In genomic region chr16:69772560-69773254, GRCh38 we compare ENCODE assay signal across 12 cellular contexts. TPM values are rescaled to one million over a fixed set of nuclear protein-coding genes. Genes with fewer than 3 reads are reported as not detected.
DNase-seq lines count a peak whose midpoint lies in the region; ATAC-seq, FAIRE-seq and TF ChIP-seq lines count a peak whose summit lies in the region.
"Had no signal": no experiment of that assay in that cellular context is flagged by ENCODE, and none has a peak within 500 bp of the region (broad histone marks: within the 10 kb centered on the region; RNA-seq: fewer than 3 reads in every experiment).

No MANE protein-coding gene starts in this region.

- intact Hi-C loops in right lobe of liver (cut with DNase I) = no loop called here
- intact Hi-C loops in HepG2 (cut with micrococcal nuclease; ENCODE audit: unreplicated experiment) = no loop called here
- intact Hi-C loops in activated T-helper 2 cell treated with anti-CD3 and anti-CD28 coated beads, Interferon-gamma antibody, Interleukin-2, Interleukin-4, amounts not matched to agents 10 μg/mL and 5 μg/mL and 100 μg/mL, durations not matched to agents 14 hours and 24 hours and 36 hours (cut with micrococcal nuclease) = no loop called here

- ATAC-seq in right lobe of liver = peak; percentile 16 to 47 (median 34)
- no peak for ATAC-seq in HepG2

- no peak overlapping the region for H2AFZ ChIP-seq in HepG2 (ENCODE audit: low read length)

- POLR2A ChIA-PET in HepG2 (lab: Yijun Ruan, JAX) = no interaction called here

- H3K4me3 Mint-ChIP-seq in activated T-helper 2 cell treated with anti-CD3 and anti-CD28 coated beads, Interferon-gamma antibody, Interleukin-2, Interleukin-4, amounts not matched to agents 10 μg/mL and 5 μg/mL and 100 μg/mL, durations not matched to agents 14 hours and 24 hours and 36 hours (ENCODE audit: low read depth) = no peak overlapping the region
- H3K4me3 Mint-ChIP-seq in type B pancreatic cell (peak overlapping the region; percentile 5), nephron progenitor cell (no peak overlapping the region)
- H3K4me3 Mint-ChIP-seq: nephron had no signal

- no peaks in the 10 kb centered on the region for H3K27me3 Mint-ChIP-seq in activated T-helper 2 cell treated with anti-CD3 and anti-CD28 coated beads, Interferon-gamma antibody, Interleukin-2, Interleukin-4, amounts not matched to agents 10 μg/mL and 5 μg/mL and 100 μg/mL, durations not matched to agents 14 hours and 24 hours and 36 hours (ENCODE audit: low read depth)
- H3K27me3 Mint-ChIP-seq in type B pancreatic cell (no peaks in the 10 kb centered on the region), nephron progenitor cell (ENCODE audit: low read depth, poor library complexity) (no peaks in the 10 kb centered on the region)

- TF ChIP-seq EP300 in HepG2 (IDR thresholded peaks at IDR 0.05; ENCODE audit: low read depth in 2 of 2, low read length in 2 of 2) (no peak), HepG2 (CRISPR knock-in tag; IDR thresholded peaks at IDR 0.05; ENCODE audit: borderline replicate concordance) (no peak)

- TF ChIP-seq RAD21 in HepG2 (CRISPR knock-in tag; IDR thresholded peaks at IDR 0.05) = no peak

- H3K4me1 Mint-ChIP-seq in activated T-helper 2 cell treated with anti-CD3 and anti-CD28 coated beads, Interferon-gamma antibody, Interleukin-2, Interleukin-4, amounts not matched to agents 10 μg/mL and 5 μg/mL and 100 μg/mL, durations not matched to agents 14 hours and 24 hours and 36 hours (ENCODE audit: low read depth) = peaks cover 29% of the 10 kb centered on the region
- H3K4me1 Mint-ChIP-seq in type B pancreatic cell (ENCODE audit: unreplicated experiment) = peaks cover 12% of the 10 kb centered on the region
- peaks cover 39% of the 10 kb centered on the region for H3K4me1 Mint-ChIP-seq in nephron progenitor cell

- peaks cover 18% of the 10 kb centered on the region for H3K9me3 Mint-ChIP-seq in activated T-helper 2 cell treated with anti-CD3 and anti-CD28 coated beads, Interferon-gamma antibody, Interleukin-2, Interleukin-4, amounts not matched to agents 10 μg/mL and 5 μg/mL and 100 μg/mL, durations not matched to agents 14 hours and 24 hours and 36 hours
- H3K9me3 Mint-ChIP-seq in type B pancreatic cell = peaks cover 6% of the 10 kb centered on the region
- H3K9me3 Mint-ChIP-seq in nephron progenitor cell = peaks cover 19% of the 10 kb centered on the region

- H3K36me3 ChIP-seq in right lobe of liver (no peaks in the 10 kb centered on the region), HepG2 (replicated peaks in 1 of 2; ENCODE audit: control insufficient read depth in 1 of 2, insufficient read depth in 2 of 2, low read length in 2 of 2) (no peaks in the 10 kb centered on the region; a peak in 1 of 5 replicates)
- H3K36me3 ChIP-seq: cardiac muscle cell had no signal

- in situ Hi-C loops in HepG2 (cut with HindIII; ENCODE audit: extremely low pct_ligation_motif_present, low pct_unique_long_range_greater_than_20kb) = no loop called here

- no peak for FAIRE-seq in HepG2 (lab: Jason Lieb, UNC)

- BruUV-seq in HepG2 (replicated peaks; lab: Mats Ljungman, UMichigan) = no TSS peak

- peaks cover 25% of the 10 kb centered on the region for H3K36me3 Mint-ChIP-seq in activated T-helper 2 cell treated with anti-CD3 and anti-CD28 coated beads, Interferon-gamma antibody, Interleukin-2, Interleukin-4, amounts not matched to agents 10 μg/mL and 5 μg/mL and 100 μg/mL, durations not matched to agents 14 hours and 24 hours and 36 hours (ENCODE audit: low read depth)
- H3K36me3 Mint-ChIP-seq in type B pancreatic cell (peaks cover 4% of the 10 kb centered on the region), nephron progenitor cell (ENCODE audit: low read depth) (peaks cover 26% of the 10 kb centered on the region)

- H3K4me3 ChIP-seq in right lobe of liver (no peak overlapping the region), HepG2 (replicated peaks in 1 of 3; ENCODE audit: insufficient read depth in 1 of 3, low read depth in 2 of 3, low read length in 3 of 3) (no peak overlapping the region)
- H3K4me3 ChIP-seq: BLaER1 treated with 17β-estradiol and CSF1 and Interleukin-3, amounts not matched to agents 10 nM and 100 nM; cardiac muscle cell had no signal

- peaks cover 63% of the 10 kb centered on the region for H3K79me2 ChIP-seq in HepG2 (ENCODE audit: insufficient read depth, low read length)

- no peak overlapping the region for H3K27ac ChIP-seq in right lobe of liver
- H3K27ac ChIP-seq in HepG2 (ENCODE audit: extremely low read length, insufficient read depth, low read length) = no peak overlapping the region
- H3K27ac ChIP-seq: BLaER1 treated with 17β-estradiol and CSF1 and Interleukin-3, amounts not matched to agents 10 nM and 100 nM; cardiac muscle cell; heart right ventricle had no signal

- TF ChIP-seq POLR2A in right lobe of liver (IDR thresholded peaks at IDR 0.05) (no peak), HepG2 (IDR thresholded peaks at IDR 0.05; ENCODE audit: insufficient read depth in 1 of 2, low read depth in 2 of 2, low read length in 2 of 2) (no peak)

- CTCF ChIA-PET in HepG2 (lab: Yijun Ruan, JAX; ENCODE audit: low intra/inter-chr PET ratio, low total read pairs) = no interaction called here

- H3K4me2 ChIP-seq in HepG2 (ENCODE audit: low read depth, low read length) = no peak overlapping the region

- no peak for DNase-seq in right lobe of liver
- DNase-seq in HepG2 (ENCODE audit: low spot score) = no peak
- no peak for DNase-seq in activated T-helper 2 cell treated with anti-CD3 and anti-CD28 coated beads, Interferon-gamma antibody, Interleukin-2, Interleukin-4, amounts not matched to agents 10 μg/mL and 5 μg/mL and 100 μg/mL, durations not matched to agents 14 hours and 24 hours and 36 hours (ENCODE audit: low spot score)
- peak; percentile 58 for DNase-seq in kidney tubule cell (ENCODE audit: low spot score)
- DNase-seq in type B pancreatic cell (ENCODE audit: extremely low spot score, unreplicated experiment) = no peak
- no peak for DNase-seq in NCI-H187 (lab: John Stamatoyannopoulos, UW)
- no peak for DNase-seq in Ammon's horn (ENCODE audit: low spot score)
- DNase-seq in nephron progenitor cell = no peak
- DNase-seq: heart right ventricle had no signal

- TF ChIP-seq CTCF in right lobe of liver (IDR thresholded peaks at IDR 0.05) (no peak), HepG2 (CRISPR knock-in tag; IDR thresholded peaks at IDR 0.05) (no peak), type B pancreatic cell (conservative IDR thresholded peaks at IDR 0.05) (no peak), nephron progenitor cell (IDR thresholded peaks at IDR 0.05) (no peak)

- H3K27me3 ChIP-seq in right lobe of liver = no peaks in the 10 kb centered on the region
- no peaks in the 10 kb centered on the region for H3K27me3 ChIP-seq in HepG2 (ENCODE audit: control insufficient read depth in 1 of 2, insufficient read depth in 2 of 2, low read length in 2 of 2)
- H3K27me3 ChIP-seq: BLaER1 treated with 17β-estradiol and CSF1 and Interleukin-3, amounts not matched to agents 10 nM and 100 nM; cardiac muscle cell; heart right ventricle had no signal

- peak overlapping the region; percentile 52 for H3K27ac Mint-ChIP-seq in activated T-helper 2 cell treated with anti-CD3 and anti-CD28 coated beads, Interferon-gamma antibody, Interleukin-2, Interleukin-4, amounts not matched to agents 10 μg/mL and 5 μg/mL and 100 μg/mL, durations not matched to agents 14 hours and 24 hours and 36 hours
- H3K27ac Mint-ChIP-seq in type B pancreatic cell = no peak overlapping the region
- no peak overlapping the region for H3K27ac Mint-ChIP-seq in nephron progenitor cell

- no peaks in the 10 kb centered on the region for H4K20me1 ChIP-seq in HepG2 (ENCODE audit: insufficient read depth, low read length)

- no peak overlapping the region for H3K9ac ChIP-seq in HepG2 (ENCODE audit: insufficient read depth, low read depth, low read length)
- H3K9ac ChIP-seq: BLaER1 treated with 17β-estradiol and CSF1 and Interleukin-3, amounts not matched to agents 10 nM and 100 nM had no signal

- 71% methylated on average over 9 of the region's 9 CpGs for WGBS in right lobe of liver (ENCODE audit: insufficient coverage, low coverage, low lambda C conversion rate, missing lambda C conversion rate)
- WGBS in HepG2 (ENCODE audit: low lambda C conversion rate) = 95% methylated on average over 9 of the region's 9 CpGs

- H3K9me3 ChIP-seq in right lobe of liver (peaks cover 0 to 11% (median 0%) of the 10 kb centered on the region in 4 donors), HepG2 (ENCODE audit: low read length) (no peaks in the 10 kb centered on the region)

- peaks cover 0 to 9% (median 4%) of the 10 kb centered on the region in 4 donors for H3K4me1 ChIP-seq in right lobe of liver
- peaks cover 63% of the 10 kb centered on the region for H3K4me1 ChIP-seq in HepG2 (ENCODE audit: insufficient read depth, low read length)

RNA-seq across cellular contexts. Expression of gene WWP2, which starts 10.6 kb away (rescaled TPM):
- total RNA-seq in right lobe of liver (10 to 100 TPM; 18.1 to 24.6 (median 22.4) TPM), HepG2 (2016; rRNA removed; fragmentation: Illumina TruSeq; extraction: Trizol) (28.2 and 31.9 TPM in 2 replicates), type B pancreatic cell (ENCODE audit: low replicate concordance) (37.2 and 38.8 TPM in 2 replicates)
- 18.6 and 20.3 TPM in 2 replicates for total RNA-seq in HepG2 (2016; cell fraction: cytosol; rRNA removed; fragmentation: Illumina TruSeq; extraction: Trizol; ENCODE audit: low read depth)
- 25.4 and 28.2 TPM in 2 replicates for total RNA-seq in HepG2 (2016; cell fraction: insoluble cytoplasmic fraction; rRNA removed; fragmentation: Illumina TruSeq; extraction: Trizol)
- total RNA-seq in HepG2 (2016; cell fraction: membrane; rRNA removed; fragmentation: Illumina TruSeq; extraction: Trizol) = 17.7 and 18.1 TPM in 2 replicates
- total RNA-seq in HepG2 (2016; cell fraction: nucleus; rRNA removed; fragmentation: Illumina TruSeq; extraction: Trizol) = 36.0 and 41.1 TPM in 2 replicates
- 11.4 and 13.6 TPM in 2 replicates for polyA plus RNA-seq in HepG2 (2011; rRNA removed)
- 7.5 and 8.1 TPM in 2 replicates for polyA plus RNA-seq in HepG2 (2011; cell fraction: cytosol; rRNA removed)
- 45.3 and 46.4 TPM in 2 replicates for polyA plus RNA-seq in HepG2 (2011; cell fraction: nucleus; rRNA removed)
- 25.4 and 26.4 TPM in 2 replicates for polyA plus RNA-seq in HepG2 (2012)
- 3.6 and 3.7 TPM in 2 replicates for polyA plus RNA-seq in HepG2 (2016; cell fraction: cytosol; fragmentation: Illumina TruSeq; extraction: Trizol; ENCODE audit: low read depth)
- polyA plus RNA-seq in HepG2 (2016; cell fraction: insoluble cytoplasmic fraction; fragmentation: Illumina TruSeq; extraction: Trizol; ENCODE audit: low read depth) = 23.4 and 32.9 TPM in 2 replicates
- 9.8 and 10.7 TPM in 2 replicates for polyA plus RNA-seq in HepG2 (2016; cell fraction: membrane; fragmentation: Illumina TruSeq; extraction: Trizol; ENCODE audit: low read depth)
- 61.5 and 63.2 TPM in 2 replicates for polyA plus RNA-seq in HepG2 (2016; cell fraction: nucleus; fragmentation: Illumina TruSeq; extraction: Trizol; ENCODE audit: insufficient read depth, low read depth)
- 17.8 and 29.5 TPM in 2 replicates for polyA minus RNA-seq in HepG2 (2011; rRNA and poly(A)+ RNA removed; ENCODE audit: low replicate concordance)
- 12.8 and 16.9 TPM in 2 replicates for polyA minus RNA-seq in HepG2 (2011; cell fraction: cytosol; rRNA and poly(A)+ RNA removed)
- polyA minus RNA-seq in HepG2 (2011; cell fraction: nucleus; rRNA and poly(A)+ RNA removed) = 37.2 and 39.9 TPM in 2 replicates
- 59.0 and 61.7 TPM in 2 replicates for total RNA-seq in activated T-helper 2 cell treated with anti-CD3 and anti-CD28 coated beads, Interferon-gamma antibody, Interleukin-2, Interleukin-4, amounts not matched to agents 10 μg/mL and 5 μg/mL and 100 μg/mL, durations not matched to agents 14 hours and 24 hours and 36 hours

RNA-seq across cellular contexts. Expression of gene NOB1, which starts 18.0 kb away (rescaled TPM):
- total RNA-seq in right lobe of liver (10 to 100 TPM; 15.5 to 19.5 (median 16.6) TPM), HepG2 (2016; rRNA removed; fragmentation: Illumina TruSeq; extraction: Trizol) (47.1 and 83.5 TPM in 2 replicates), type B pancreatic cell (ENCODE audit: low replicate concordance) (52.3 and 60.3 TPM in 2 replicates)
- total RNA-seq in HepG2 (2016; cell fraction: cytosol; rRNA removed; fragmentation: Illumina TruSeq; extraction: Trizol; ENCODE audit: low read depth) = 30.5 and 33.0 TPM in 2 replicates
- 48.8 and 85.3 TPM in 2 replicates for total RNA-seq in HepG2 (2016; cell fraction: insoluble cytoplasmic fraction; rRNA removed; fragmentation: Illumina TruSeq; extraction: Trizol)
- 54.4 and 54.7 TPM in 2 replicates for total RNA-seq in HepG2 (2016; cell fraction: membrane; rRNA removed; fragmentation: Illumina TruSeq; extraction: Trizol)
- 37.1 and 40.2 TPM in 2 replicates for total RNA-seq in HepG2 (2016; cell fraction: nucleus; rRNA removed; fragmentation: Illumina TruSeq; extraction: Trizol)
- 159 and 162 TPM in 2 replicates for polyA plus RNA-seq in HepG2 (2011; rRNA removed)
- polyA plus RNA-seq in HepG2 (2011; cell fraction: cytosol; rRNA removed) = 187 and 245 TPM in 2 replicates
- polyA plus RNA-seq in HepG2 (2011; cell fraction: nucleus; rRNA removed) = 97.8 and 101 TPM in 2 replicates
- 151 and 164 TPM in 2 replicates for polyA plus RNA-seq in HepG2 (2012)
- polyA plus RNA-seq in HepG2 (2016; cell fraction: cytosol; fragmentation: Illumina TruSeq; extraction: Trizol; ENCODE audit: low read depth) = 53.6 and 57.2 TPM in 2 replicates
- 224 and 233 TPM in 2 replicates for polyA plus RNA-seq in HepG2 (2016; cell fraction: insoluble cytoplasmic fraction; fragmentation: Illumina TruSeq; extraction: Trizol; ENCODE audit: low read depth)
- 81.4 and 91.5 TPM in 2 replicates for polyA plus RNA-seq in HepG2 (2016; cell fraction: membrane; fragmentation: Illumina TruSeq; extraction: Trizol; ENCODE audit: low read depth)
- polyA plus RNA-seq in HepG2 (2016; cell fraction: nucleus; fragmentation: Illumina TruSeq; extraction: Trizol; ENCODE audit: insufficient read depth, low read depth) = 100 and 106 TPM in 2 replicates
- 115 and 322 TPM in 2 replicates for polyA minus RNA-seq in HepG2 (2011; rRNA and poly(A)+ RNA removed; ENCODE audit: low replicate concordance)
- polyA minus RNA-seq in HepG2 (2011; cell fraction: cytosol; rRNA and poly(A)+ RNA removed) = 172 TPM in 2 replicates
- 70.4 and 93.7 TPM in 2 replicates for polyA minus RNA-seq in HepG2 (2011; cell fraction: nucleus; rRNA and poly(A)+ RNA removed)
- total RNA-seq in activated T-helper 2 cell treated with anti-CD3 and anti-CD28 coated beads, Interferon-gamma antibody, Interleukin-2, Interleukin-4, amounts not matched to agents 10 μg/mL and 5 μg/mL and 100 μg/mL, durations not matched to agents 14 hours and 24 hours and 36 hours = 106 and 109 TPM in 2 replicates

RNA-seq across cellular contexts. Expression of gene NQO1, which starts 46.3 kb away (rescaled TPM):
- total RNA-seq in right lobe of liver (10 to 100 TPM in 3 of 6 experiments, 1 to 10 TPM in 3; 1.5 to 26.6 (median 8.5) TPM), HepG2 (2016; rRNA removed; fragmentation: Illumina TruSeq; extraction: Trizol) (1,060 and 1,621 TPM in 2 replicates), type B pancreatic cell (ENCODE audit: low replicate concordance) (112 and 159 TPM in 2 replicates)
- 149 and 161 TPM in 2 replicates for total RNA-seq in HepG2 (2016; cell fraction: cytosol; rRNA removed; fragmentation: Illumina TruSeq; extraction: Trizol; ENCODE audit: low read depth)
- total RNA-seq in HepG2 (2016; cell fraction: insoluble cytoplasmic fraction; rRNA removed; fragmentation: Illumina TruSeq; extraction: Trizol) = 1,077 and 1,733 TPM in 2 replicates
- 191 and 197 TPM in 2 replicates for total RNA-seq in HepG2 (2016; cell fraction: membrane; rRNA removed; fragmentation: Illumina TruSeq; extraction: Trizol)
- 379 and 382 TPM in 2 replicates for total RNA-seq in HepG2 (2016; cell fraction: nucleus; rRNA removed; fragmentation: Illumina TruSeq; extraction: Trizol)
- 304 and 464 TPM in 2 replicates for polyA plus RNA-seq in HepG2 (2011; rRNA removed)
- 354 and 445 TPM in 2 replicates for polyA plus RNA-seq in HepG2 (2011; cell fraction: cytosol; rRNA removed)
- polyA plus RNA-seq in HepG2 (2011; cell fraction: nucleus; rRNA removed) = 76.3 and 83.7 TPM in 2 replicates
- 328 and 393 TPM in 2 replicates for polyA plus RNA-seq in HepG2 (2012)
- polyA plus RNA-seq in HepG2 (2016; cell fraction: cytosol; fragmentation: Illumina TruSeq; extraction: Trizol; ENCODE audit: low read depth) = 156 and 179 TPM in 2 replicates
- 1,625 and 1,852 TPM in 2 replicates for polyA plus RNA-seq in HepG2 (2016; cell fraction: insoluble cytoplasmic fraction; fragmentation: Illumina TruSeq; extraction: Trizol; ENCODE audit: low read depth)
- polyA plus RNA-seq in HepG2 (2016; cell fraction: membrane; fragmentation: Illumina TruSeq; extraction: Trizol; ENCODE audit: low read depth) = 151 and 153 TPM in 2 replicates
- 546 and 575 TPM in 2 replicates for polyA plus RNA-seq in HepG2 (2016; cell fraction: nucleus; fragmentation: Illumina TruSeq; extraction: Trizol; ENCODE audit: insufficient read depth, low read depth)
- polyA minus RNA-seq in HepG2 (2011; rRNA and poly(A)+ RNA removed; ENCODE audit: low replicate concordance) = 222 and 280 TPM in 2 replicates
- 119 and 160 TPM in 2 replicates for polyA minus RNA-seq in HepG2 (2011; cell fraction: cytosol; rRNA and poly(A)+ RNA removed)
- 42.0 and 49.5 TPM in 2 replicates for polyA minus RNA-seq in HepG2 (2011; cell fraction: nucleus; rRNA and poly(A)+ RNA removed)
- total RNA-seq in activated T-helper 2 cell treated with anti-CD3 and anti-CD28 coated beads, Interferon-gamma antibody, Interleukin-2, Interleukin-4, amounts not matched to agents 10 μg/mL and 5 μg/mL and 100 μg/mL, durations not matched to agents 14 hours and 24 hours and 36 hours = 9.0 and 9.2 TPM in 2 replicates
